Comparison of ENCODE assay signal across 16 cellular contexts in the genomic region with DNA sequence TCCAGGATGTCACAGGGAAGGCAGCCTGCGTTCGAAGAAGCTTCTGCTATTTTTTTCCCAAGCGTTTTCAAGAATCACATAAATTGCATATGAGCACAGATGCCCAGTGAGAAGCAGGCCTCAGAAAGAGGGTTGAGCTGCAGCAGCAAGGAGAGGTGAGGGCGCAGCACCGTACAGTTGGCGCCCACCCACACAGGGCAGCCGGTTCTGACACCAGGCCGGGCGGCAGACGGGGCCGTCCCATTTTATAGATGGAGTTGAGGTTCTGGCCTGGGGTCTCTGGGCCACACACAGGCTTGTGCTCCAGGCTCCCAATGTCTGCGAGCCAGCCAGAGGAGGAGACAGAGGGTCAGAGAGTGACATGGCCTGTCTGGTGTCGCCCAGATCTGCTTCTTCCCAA. TPM values are rescaled to one million over a fixed set of nuclear protein-coding genes. Genes with fewer than 3 reads are reported as not detected.
DNase-seq lines count a peak whose midpoint lies in the region; ATAC-seq and TF ChIP-seq lines count a peak whose summit lies in the region.
"Had no signal": no experiment of that assay in that cellular context is flagged by ENCODE, and none has a peak within 500 bp of the region (broad histone marks: within the 10 kb centered on the region; RNA-seq: fewer than 3 reads in every experiment).

No MANE protein-coding gene starts in this region.

- CTCF ChIA-PET in mammary epithelial cell (lab: Charles Lee; ENCODE audit: low non-redundant PET): no interaction called here

- no peak overlapping the region for H4K12ac ChIP-seq in trophoblast cell (ENCODE audit: low read depth, low read length)

- no peaks in the 10 kb centered on the region for H3K36me3 ChIP-seq in right atrium auricular region
- no peaks in the 10 kb centered on the region for H3K36me3 ChIP-seq in BLaER1
- peaks cover 70 to 79% of the 10 kb centered on the region in 2 experiments for H3K36me3 ChIP-seq in trophoblast cell (ENCODE audit: control insufficient read depth in 1 of 2, insufficient read depth in 2 of 2, low read length in 2 of 2)
- no peaks in the 10 kb centered on the region for H3K36me3 ChIP-seq in mammary epithelial cell (ENCODE audit: insufficient read depth, low read length)

- in situ Hi-C loops in mammary epithelial cell (cut with MboI; ENCODE audit: low sequenced_read_pairs in 2 of 2): loop anchor here (10.0 to 25.0 kb wide), 2 partner anchors 297 to 299 kb away; no protein-coding TSS in a partner anchor

- H3K4me2 ChIP-seq in BLaER1: peak overlapping the region; percentile 81
- no peak overlapping the region for H3K4me2 ChIP-seq in trophoblast cell (ENCODE audit: low read length)
- H3K4me2 ChIP-seq in mammary epithelial cell (ENCODE audit: insufficient read depth, low read depth, low read length): no peak overlapping the region

- intact Hi-C loops in Right ventricle myocardium inferior (cut with DNase I) (no loop called here), right cardiac atrium (cut with DNase I) (loop anchor here in 1 of 4 donors (10.0 kb wide), 1 partner anchor 299 kb away; no protein-coding TSS in a partner anchor), mammary epithelial cell (cut with micrococcal nuclease) (no loop called here)

- no peak overlapping the region for H3K14ac ChIP-seq in trophoblast cell (ENCODE audit: low read length)

- WGBS in right cardiac atrium: 82% methylated on average over 13 of the region's 13 CpGs
- no CpG with 5 or more reads among the region's 13 CpGs for WGBS in trophoblast cell (ENCODE audit: extremely low coverage, insufficient coverage, insufficient read length)
- 85% methylated on average over 12 of the region's 13 CpGs for WGBS in mammary epithelial cell (ENCODE audit: low coverage, missing lambda C conversion rate)

- no peaks in the 10 kb centered on the region for H3K79me2 ChIP-seq in trophoblast cell (ENCODE audit: control insufficient read depth, insufficient read depth, low read length, poor library complexity)
- no peaks in the 10 kb centered on the region for H3K79me2 ChIP-seq in mammary epithelial cell (ENCODE audit: insufficient read depth, low read length)

- dilution Hi-C loops in mammary epithelial cell (cut with HindIII; ENCODE audit: low sequenced_read_pairs): no loop called here

- H3K4ac ChIP-seq in trophoblast cell (ENCODE audit: low read depth, low read length): no peak overlapping the region

- H3K9ac ChIP-seq in BLaER1 (no peak overlapping the region), trophoblast cell (ENCODE audit: low read length) (no peak overlapping the region), mammary epithelial cell (ENCODE audit: insufficient read depth, low read length) (no peak overlapping the region)

- H2BK120ac ChIP-seq in trophoblast cell (ENCODE audit: insufficient read depth, low read length, poor library complexity): no peak overlapping the region

- H4K8ac ChIP-seq in trophoblast cell (ENCODE audit: low read depth, low read length): no peak overlapping the region

- H3K23ac ChIP-seq in trophoblast cell (ENCODE audit: low read length): no peak overlapping the region

- H3K27ac ChIP-seq in right atrium auricular region (no peak overlapping the region), BLaER1 (no peak overlapping the region), right cardiac atrium (ENCODE audit: low read length) (no peak overlapping the region), trophoblast cell (ENCODE audit: low read depth, low read length) (peak overlapping the region; percentile 43), mammary epithelial cell (ENCODE audit: insufficient read depth, low read depth, low read length) (no peak overlapping the region)
- H3K27ac ChIP-seq: 22Rv1 had no signal

- H3K4me1 ChIP-seq in right atrium auricular region (no peaks in the 10 kb centered on the region), BLaER1 (peaks cover 62% of the 10 kb centered on the region), right cardiac atrium (ENCODE audit: control insufficient read depth, insufficient read depth, low read length) (no peaks in the 10 kb centered on the region), trophoblast cell (ENCODE audit: control insufficient read depth in 1 of 2, insufficient read depth in 2 of 2, low read length in 2 of 2) (peaks cover 13 to 17% of the 10 kb centered on the region in 2 experiments), mammary epithelial cell (ENCODE audit: insufficient read depth, low read length) (no peaks in the 10 kb centered on the region)

- H3K27me3 ChIP-seq in right atrium auricular region (no peaks in the 10 kb centered on the region), BLaER1 (peaks cover 21% of the 10 kb centered on the region), right cardiac atrium (ENCODE audit: control insufficient read depth, insufficient read depth) (no peaks in the 10 kb centered on the region), trophoblast cell (ENCODE audit: insufficient read depth, low read length) (no peaks in the 10 kb centered on the region), mammary epithelial cell (ENCODE audit: insufficient read depth, low read length) (no peaks in the 10 kb centered on the region)

- peak; percentile 15 for DNase-seq in Right ventricle myocardium inferior (ENCODE audit: missing footprints)
- DNase-seq in right atrium auricular region (ENCODE audit: low spot score): no peak
- DNase-seq in right cardiac atrium: peak in 2 of 3 donors; percentile 7 to 26
- no peak for DNase-seq in trophoblast cell
- no peak for DNase-seq in mammary epithelial cell
- DNase-seq in OCI-M2 (lab: John Stamatoyannopoulos, UW; ENCODE audit: unreplicated experiment): no peak
- DNase-seq: CD4-positive, CD25-positive, alpha-beta regulatory T cell; DMS53; GF-D8; HCEC 1CT; HFFc6 had no signal

- H2BK12ac ChIP-seq in trophoblast cell (ENCODE audit: low read length): no peak overlapping the region

- H2BK5ac ChIP-seq in trophoblast cell (ENCODE audit: low read depth, low read length, poor library complexity): no peak overlapping the region

- H2AFZ ChIP-seq in trophoblast cell (ENCODE audit: insufficient read depth, low read length, poor library complexity) (no peak overlapping the region), mammary epithelial cell (ENCODE audit: low read depth, low read length) (no peak overlapping the region)

- TF ChIP-seq CTCF in right atrium auricular region (IDR thresholded peaks at IDR 0.05): no peak
- TF ChIP-seq CTCF in mammary epithelial cell (conservative IDR thresholded peaks at IDR 0.05 in 1 of 2, IDR thresholded peaks at IDR 0.05 in 1 of 2; ENCODE audit: extremely low read depth in 1 of 2, insufficient read depth in 1 of 2, low read depth in 1 of 2, low read length in 2 of 2): no peak

- H3K9me3 ChIP-seq in right atrium auricular region (no peaks in the 10 kb centered on the region), BLaER1 (no peaks in the 10 kb centered on the region), right cardiac atrium (ENCODE audit: control insufficient read depth, low read length) (no peaks in the 10 kb centered on the region), trophoblast cell (ENCODE audit: insufficient read depth, low read depth, low read length) (no peaks in the 10 kb centered on the region), mammary epithelial cell (replicated peaks; ENCODE audit: insufficient read depth, low read length) (peaks cover 18% of the 10 kb centered on the region)

- ATAC-seq in Right ventricle myocardium inferior (no peak), right cardiac atrium (no peak), GM18867 (IDR thresholded peaks at IDR 0.05; ENCODE audit: unreplicated experiment) (no peak)

- no peak overlapping the region for H3K18ac ChIP-seq in trophoblast cell (ENCODE audit: low read length)

- H4K91ac ChIP-seq in trophoblast cell (ENCODE audit: low read depth, low read length): peak overlapping the region; percentile 69

- no TSS peak for BruUV-seq in mammary epithelial cell (replicated peaks; lab: Mats Ljungman, UMichigan)

- no peak overlapping the region for H2AK5ac ChIP-seq in trophoblast cell (ENCODE audit: low read length)

- H4K20me1 ChIP-seq in BLaER1 (no peaks in the 10 kb centered on the region), mammary epithelial cell (ENCODE audit: insufficient read depth, low read length) (no peaks in the 10 kb centered on the region)

- H3K4me3 ChIP-seq in right atrium auricular region (no peak overlapping the region), BLaER1 (no peak overlapping the region), right cardiac atrium (ENCODE audit: low read length) (no peak overlapping the region), trophoblast cell (ENCODE audit: low read depth, low read length) (no peak overlapping the region), mammary epithelial cell (replicated peaks in 1 of 3; ENCODE audit: insufficient read depth in 1 of 3, low read depth in 2 of 3, low read length in 3 of 3) (no peak overlapping the region)

- peaks cover 5% of the 10 kb centered on the region for H3K79me1 ChIP-seq in trophoblast cell (ENCODE audit: low read length)

RNA-seq across cellular contexts. Expression of a gene that starts 22.8 kb away (rescaled TPM):
- total RNA-seq in Right ventricle myocardium inferior (0.41 TPM), right atrium auricular region (1 to 10 TPM in 1 of 2 donors, under 1 TPM in 1; 0.90 to 1.2 TPM), right cardiac atrium (1 to 10 TPM in 3 of 4 donors, under 1 TPM in 1; 0.34 to 1.3 (median 1.1) TPM), mammary epithelial cell (not detected)
- polyA plus RNA-seq in right cardiac atrium (1.5 TPM), mammary epithelial cell (not detected)
- polyA plus RNA-seq in trophoblast cell (2013): 41.6 and 41.8 TPM in 2 replicates
- not detected for polyA minus RNA-seq in mammary epithelial cell
- total RNA-seq: CD4-positive, CD25-positive, alpha-beta regulatory T cell had no signal
- polyA plus RNA-seq: CD4-positive, CD25-positive, alpha-beta regulatory T cell had no signal

RNA-seq across cellular contexts. Expression of a gene that starts 35.2 kb away (rescaled TPM):
- total RNA-seq in Right ventricle myocardium inferior: not detected
- not detected for total RNA-seq in right atrium auricular region
- under 1 TPM in 1 of 4 donors, not detected in 3; 0.12 TPM for total RNA-seq in right cardiac atrium
- polyA plus RNA-seq in right cardiac atrium: 0.09 TPM
- 13.9 and 15.5 TPM in 2 replicates for polyA plus RNA-seq in trophoblast cell (2013)
- not detected for total RNA-seq in mammary epithelial cell
- not detected for polyA plus RNA-seq in mammary epithelial cell
- polyA minus RNA-seq in mammary epithelial cell: not detected
- total RNA-seq: A673; CD4-positive, CD25-positive, alpha-beta regulatory T cell; H4 had no signal
- polyA plus RNA-seq: CD4-positive, CD25-positive, alpha-beta regulatory T cell had no signal

Comparison
In these comparisons a context has a peak if more than half of its experiments do, and no peak if none do; other contexts are left out.
1. DNase-seq: peak in Right ventricle myocardium inferior (single experiment) and right cardiac atrium (2 of 3); none in right atrium auricular region (single experiment), trophoblast cell (0 of 2), mammary epithelial cell (single experiment) and OCI-M2 (single experiment).